8 cellular contexts compared by ENCODE assay signal in the genomic region with DNA sequence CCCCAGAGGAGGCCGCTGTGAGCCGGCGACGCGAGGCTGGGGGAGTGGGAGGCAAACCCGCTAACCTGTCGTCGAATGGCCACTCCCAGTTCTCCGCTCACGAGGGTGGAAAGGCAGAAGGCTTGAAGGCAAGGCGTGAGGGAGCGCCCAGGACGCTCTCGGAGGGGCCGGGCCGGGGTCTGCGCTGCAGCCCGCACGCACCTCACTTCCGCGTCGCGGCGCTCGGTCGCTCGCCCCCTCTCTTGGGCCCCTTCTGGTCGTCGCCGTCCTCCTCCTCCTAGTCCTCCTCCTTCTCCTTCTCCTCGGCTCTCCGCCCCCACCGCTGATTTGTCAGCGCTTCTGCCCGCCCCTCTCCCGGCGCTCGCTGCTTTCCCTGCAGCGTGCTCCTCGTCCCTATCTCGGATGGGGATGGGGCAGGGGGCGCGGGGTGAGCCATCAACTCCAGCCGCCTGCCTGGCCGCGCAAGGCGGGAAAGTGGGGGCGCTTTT. TPM values are rescaled to one million over a fixed set of nuclear protein-coding genes. Genes with fewer than 3 reads are reported as not detected.
A peak's percentile ranks its signal among the peaks of the same experiment; 100 is the strongest.
DNase-seq lines count a peak whose midpoint lies in the region; ATAC-seq and TF ChIP-seq lines count a peak whose summit lies in the region.

A gene (minus strand): TSS at position 265 of the 488 bp plus-strand sequence. CDS start 1,494 bp downstream, outside the sequence.

- no peaks in the 10 kb centered on the region for H3K9me3 Mint-ChIP-seq in activated naive CD4-positive, alpha-beta T cell treated with anti-CD3 and anti-CD28 coated beads for 36 hours

- H3K27me3 Mint-ChIP-seq in activated naive CD4-positive, alpha-beta T cell treated with anti-CD3 and anti-CD28 coated beads for 36 hours (ENCODE audit: low read depth): peaks cover 52% of the 10 kb centered on the region

- H3K27ac Mint-ChIP-seq in activated naive CD4-positive, alpha-beta T cell treated with anti-CD3 and anti-CD28 coated beads for 36 hours: no peak within 1 kb of the TSS

- H4K20me1 ChIP-seq in BLaER1: no peaks in the 10 kb centered on the region

- peaks cover 17% of the 10 kb centered on the region for H3K4me1 Mint-ChIP-seq in activated naive CD4-positive, alpha-beta T cell treated with anti-CD3 and anti-CD28 coated beads for 36 hours (ENCODE audit: low read depth)

- H3K36me3 ChIP-seq in BLaER1 (peaks cover 13% of the 10 kb centered on the region), HAP-1 (replicated peaks) (peaks cover 13% of the 10 kb centered on the region; the same call in 1 of the 2 replicates), muscle layer of duodenum (ENCODE audit: control insufficient read depth in 1 of 2, insufficient read depth in 2 of 2, low read length in 2 of 2) (no peaks in the 10 kb centered on the region), subcutaneous abdominal adipose tissue (ENCODE audit: control insufficient read depth in 5 of 5, insufficient read depth in 5 of 5, low read length in 5 of 5) (no peaks in the 10 kb centered on the region)

- no peak for TF ChIP-seq CTCF in fibroblast of villous mesenchyme (IDR thresholded peaks at IDR 0.05; ENCODE audit: insufficient read depth, low read depth, low read length)

- no peaks in the 10 kb centered on the region for H3K36me3 Mint-ChIP-seq in activated naive CD4-positive, alpha-beta T cell treated with anti-CD3 and anti-CD28 coated beads for 36 hours (ENCODE audit: low read depth)

- H3K9ac ChIP-seq in BLaER1: peak within 1 kb of the TSS; percentile 81
- peak within 1 kb of the TSS in 4 of 5 donors; percentile 33 to 55 (median 36) for H3K9ac ChIP-seq in subcutaneous abdominal adipose tissue (ENCODE audit: low read length in 5 of 5)

- H3K9me3 ChIP-seq in BLaER1 (no peaks in the 10 kb centered on the region), HAP-1 (no peaks in the 10 kb centered on the region), muscle layer of duodenum (ENCODE audit: control insufficient read depth in 1 of 2, low read length in 2 of 2) (no peaks in the 10 kb centered on the region), subcutaneous abdominal adipose tissue (ENCODE audit: control insufficient read depth in 5 of 5, low read length in 5 of 5) (no peaks in the 10 kb centered on the region)

- H3K27ac ChIP-seq in BLaER1: peak within 1 kb of the TSS; percentile 82
- H3K27ac ChIP-seq in muscle layer of duodenum (ENCODE audit: low read length): no peak within 1 kb of the TSS
- H3K27ac ChIP-seq in subcutaneous abdominal adipose tissue (ENCODE audit: low read depth, low read length): no peak within 1 kb of the TSS

- intact Hi-C loops in activated naive CD4-positive, alpha-beta T cell treated with anti-CD3 and anti-CD28 coated beads for 36 hours (cut with micrococcal nuclease): loop anchor here (1.0 to 2.0 kb wide), 3 partner anchors 58 to 1014 kb away; a partner anchor contains a TSS

- H3K4me1 ChIP-seq in BLaER1 (peaks cover 26% of the 10 kb centered on the region), HAP-1 (peaks cover 25% of the 10 kb centered on the region), muscle layer of duodenum (ENCODE audit: control insufficient read depth in 1 of 2, insufficient read depth in 2 of 2, low read length in 2 of 2) (peaks cover 0 to 20% of the 10 kb centered on the region in 2 donors), subcutaneous abdominal adipose tissue (ENCODE audit: control insufficient read depth in 5 of 5, insufficient read depth in 5 of 5, low read length in 5 of 5) (peaks cover 0 to 23% (median 17%) of the 10 kb centered on the region in 5 donors)

- H3K27me3 ChIP-seq in BLaER1: no peaks in the 10 kb centered on the region
- H3K27me3 ChIP-seq in HAP-1 (ENCODE audit: low read depth): no peaks in the 10 kb centered on the region
- H3K27me3 ChIP-seq in muscle layer of duodenum (ENCODE audit: low read depth, low read length): peaks cover 13% of the 10 kb centered on the region
- H3K27me3 ChIP-seq in subcutaneous abdominal adipose tissue (ENCODE audit: control insufficient read depth in 5 of 5, insufficient read depth in 4 of 5, low read length in 5 of 5): peaks cover 9 to 30% (median 26%) of the 10 kb centered on the region in 5 donors

- ATAC-seq in GM18909 (IDR thresholded peaks at IDR 0.05; ENCODE audit: poor library complexity, unreplicated experiment): no peak

- peak; percentile 81 to 94 for DNase-seq in HAP-1 (ENCODE audit: low spot score in 2 of 2)
- DNase-seq in NCI-H748 treated with DMSO at 0.1 percent for 48 hours (lab: John Stamatoyannopoulos, UW): peak; percentile 22
- DNase-seq in activated naive CD4-positive, alpha-beta T cell treated with anti-CD3 and anti-CD28 coated beads for 36 hours: peak; percentile 63
- DNase-seq in fibroblast of villous mesenchyme (ENCODE audit: low read depth): peak; percentile 39

- in situ Hi-C loops in HAP-1 (cut with MboI; ENCODE audit: low sequenced_read_pairs): no loop called here

- peak within 1 kb of the TSS; percentile 78 for H3K4me3 Mint-ChIP-seq in activated naive CD4-positive, alpha-beta T cell treated with anti-CD3 and anti-CD28 coated beads for 36 hours

- CTCF ChIA-PET in activated naive CD4-positive, alpha-beta T cell treated with anti-CD3 and anti-CD28 coated beads for 36 hours (lab: Charles Lee): no interaction called here

- peak within 1 kb of the TSS; percentile 94 for H3K4me2 ChIP-seq in BLaER1

- peak within 1 kb of the TSS; percentile 78 for H3K4me3 ChIP-seq in BLaER1
- H3K4me3 ChIP-seq in HAP-1: peak within 1 kb of the TSS; percentile 55
- peak within 1 kb of the TSS; percentile 50 for H3K4me3 ChIP-seq in fibroblast of villous mesenchyme (ENCODE audit: low read depth, low read length)
- peak within 1 kb of the TSS; percentile 68 to 78 for H3K4me3 ChIP-seq in muscle layer of duodenum (ENCODE audit: low read depth in 1 of 2, low read length in 2 of 2)
- H3K4me3 ChIP-seq in subcutaneous abdominal adipose tissue (ENCODE audit: low read depth in 1 of 5, low read length in 5 of 5): peak within 1 kb of the TSS; percentile 64 to 74 (median 70)

RNA-seq across cellular contexts. Expression of the gene that starts here (rescaled TPM):
- 1 to 10 TPM; 1.0 to 1.1 TPM for total RNA-seq in activated naive CD4-positive, alpha-beta T cell treated with anti-CD3 and anti-CD28 coated beads for 36 hours
- total RNA-seq in fibroblast of villous mesenchyme: 0.97 and 3.5 TPM in 2 replicates

Comparison
In these comparisons a context has a peak if more than half of its experiments do, and no peak if none do; other contexts are left out.
1. DNase-seq: peak in every context shown above with its lines; median percentile 88 in HAP-1; 63 in activated naive CD4-positive, alpha-beta T cell treated with anti-CD3 and anti-CD28 coated beads for 36 hours; 39 in fibroblast of villous mesenchyme; 22 in NCI-H748 treated with DMSO at 0.1 percent for 48 hours.